ENCODE assay signal across 18 cellular contexts in genomic region chr1:230002164-230002803, GRCh38.
A peak's percentile ranks its signal among the peaks of the same experiment; 100 is the strongest.
DNase-seq lines count a peak whose midpoint lies in the region; ATAC-seq and TF ChIP-seq lines count a peak whose summit lies in the region.
"Had no signal": no experiment of that assay in that cellular context is flagged by ENCODE, and none has a peak within 500 bp of the region (broad histone marks: within the 10 kb centered on the region; RNA-seq: fewer than 3 reads in every experiment).

No MANE protein-coding gene starts in this region.

- no peaks in the 10 kb centered on the region for H3K9me3 Mint-ChIP-seq in endodermal cell
- H3K9me3 Mint-ChIP-seq: activated naive CD4-positive, alpha-beta T cell treated with anti-CD3 and anti-CD28 coated beads, Interleukin-2, amount 50 U/mL, for 24 hours had no signal

- intact Hi-C loops in transverse colon (cut with DNase I; ENCODE audit: low total_unique reads), result no loop called here

- H3K4me1 ChIP-seq in endodermal cell (ENCODE audit: control insufficient read depth, insufficient read depth, low read length), result peaks cover 10% of the 10 kb centered on the region
- H3K4me1 ChIP-seq in transverse colon, result peaks cover 2 to 29% (median 16%) of the 10 kb centered on the region in 4 donors
- H3K4me1 ChIP-seq: uterus had no signal

- no peak for TF ChIP-seq CTCF in endodermal cell (conservative IDR thresholded peaks at IDR 0.05)
- no peak for TF ChIP-seq CTCF in transverse colon (IDR thresholded peaks at IDR 0.05)

- no peaks in the 10 kb centered on the region for H3K9me3 ChIP-seq in endodermal cell (ENCODE audit: control insufficient read depth, low read length)
- H3K9me3 ChIP-seq in transverse colon, result no peaks in the 10 kb centered on the region
- H3K9me3 ChIP-seq: uterus had no signal

- no peak overlapping the region for H3K9ac ChIP-seq in endodermal cell (ENCODE audit: extremely low read depth, low read length, poor library complexity, severe bottlenecking)

- H3K27ac Mint-ChIP-seq in endodermal cell, result peak overlapping the region; percentile 72
- H3K27ac Mint-ChIP-seq: activated naive CD4-positive, alpha-beta T cell treated with anti-CD3 and anti-CD28 coated beads, Interleukin-2, amount 50 U/mL, for 24 hours had no signal

- peak; percentile 54 for DNase-seq in SIG-M5 treated with dmso at 0.1 percent for 504 hours (lab: John Stamatoyannopoulos, UW; ENCODE audit: unreplicated experiment)
- no peak for DNase-seq in SIG-M5 (lab: John Stamatoyannopoulos, UW)
- peak; percentile 56 for DNase-seq in endodermal cell
- peak; percentile 15 for DNase-seq in midbrain (lab: John Stamatoyannopoulos, UW)
- DNase-seq in transverse colon, result peak; percentile 17
- DNase-seq in GM19238 (ENCODE audit: insufficient read length, low spot score), result no peak
- no peak for DNase-seq in NCI-H2107 treated with DMSO at 0.1 percent for 48 hours (lab: John Stamatoyannopoulos, UW; ENCODE audit: unreplicated experiment)
- DNase-seq: 8988T; activated CD4-positive, alpha-beta T cell treated with anti-CD3 and anti-CD28 coated beads for 1 hour; central memory CD4-positive, alpha-beta T cell; kidney glomerular epithelial cell; NCI-H1436 treated with DMSO at 0.1 percent for 48 hours; NCI-H524; stimulated activated CD4-positive, alpha-beta T cell treated with anti-CD3 and anti-CD28 coated beads, Interleukin-2, amount 100 ng/mL, for 48 hours; T-helper 1 cell; uterus had no signal

- no peak overlapping the region for H3K4me3 Mint-ChIP-seq in endodermal cell
- H3K4me3 Mint-ChIP-seq: activated naive CD4-positive, alpha-beta T cell treated with anti-CD3 and anti-CD28 coated beads, Interleukin-2, amount 50 U/mL, for 24 hours had no signal

- H3K36me3 Mint-ChIP-seq in endodermal cell (ENCODE audit: low read depth), result no peaks in the 10 kb centered on the region
- H3K36me3 Mint-ChIP-seq: activated naive CD4-positive, alpha-beta T cell treated with anti-CD3 and anti-CD28 coated beads, Interleukin-2, amount 50 U/mL, for 24 hours had no signal

- WGBS in endodermal cell (ENCODE audit: insufficient coverage in 1 of 2, insufficient read length in 1 of 2), 2 experiments, result 89 to 100% methylated on average over 3 to 5 of the region's 5 CpGs
- 66 to 67% methylated on average over 2 to 5 of the region's 5 CpGs for WGBS in transverse colon (ENCODE audit: low coverage in 1 of 2), 2 donors

- no peaks in the 10 kb centered on the region for H3K36me3 ChIP-seq in endodermal cell (ENCODE audit: control insufficient read depth, insufficient read depth, low read length)
- H3K36me3 ChIP-seq in transverse colon, result no peaks in the 10 kb centered on the region
- H3K36me3 ChIP-seq: uterus had no signal

- no peaks in the 10 kb centered on the region for H3K27me3 Mint-ChIP-seq in endodermal cell (ENCODE audit: insufficient read depth)
- H3K27me3 Mint-ChIP-seq: activated naive CD4-positive, alpha-beta T cell treated with anti-CD3 and anti-CD28 coated beads, Interleukin-2, amount 50 U/mL, for 24 hours had no signal

- in situ Hi-C loops in transverse colon (cut with MboI; ENCODE audit: low pct_ligation_motif_present in 1 of 4, low pct_unique_long_range_greater_than_20kb in 1 of 4, low sequenced_read_pairs in 3 of 4), result no loop called here

- no peak for ATAC-seq in GM19023 (IDR thresholded peaks at IDR 0.05; ENCODE audit: unreplicated experiment)

- H3K27me3 ChIP-seq in endodermal cell (ENCODE audit: control insufficient read depth, insufficient read depth, low read length, poor library complexity, severe bottlenecking) (no peaks in the 10 kb centered on the region), transverse colon (no peaks in the 10 kb centered on the region)
- H3K27me3 ChIP-seq: uterus had no signal

- H3K4me3 ChIP-seq in endodermal cell (ENCODE audit: low read length) (no peak overlapping the region), transverse colon (no peak overlapping the region)
- H3K4me3 ChIP-seq: uterus had no signal

- peaks cover 14% of the 10 kb centered on the region for H3K4me1 Mint-ChIP-seq in endodermal cell
- H3K4me1 Mint-ChIP-seq: activated naive CD4-positive, alpha-beta T cell treated with anti-CD3 and anti-CD28 coated beads, Interleukin-2, amount 50 U/mL, for 24 hours had no signal

- H3K27ac ChIP-seq in endodermal cell (ENCODE audit: low read depth, low read length) (no peak overlapping the region), transverse colon (no peak overlapping the region)
- H3K27ac ChIP-seq: uterus had no signal

- TF ChIP-seq POLR2A in transverse colon (IDR thresholded peaks at IDR 0.05), result no peak

- no peak for TF ChIP-seq EP300 in transverse colon (IDR thresholded peaks at IDR 0.05; ENCODE audit: low read depth)

Comparison
In these comparisons a context has a peak if more than half of its experiments do, and no peak if none do; other contexts are left out.
1. DNase-seq: peak in SIG-M5 treated with dmso at 0.1 percent for 504 hours (single experiment), endodermal cell (single experiment), midbrain (single experiment) and transverse colon (single experiment); none in SIG-M5 (single experiment), GM19238 (single experiment) and NCI-H2107 treated with DMSO at 0.1 percent for 48 hours (single experiment).